ENCODE assay signal across 1 cellular context in the genomic region with DNA sequence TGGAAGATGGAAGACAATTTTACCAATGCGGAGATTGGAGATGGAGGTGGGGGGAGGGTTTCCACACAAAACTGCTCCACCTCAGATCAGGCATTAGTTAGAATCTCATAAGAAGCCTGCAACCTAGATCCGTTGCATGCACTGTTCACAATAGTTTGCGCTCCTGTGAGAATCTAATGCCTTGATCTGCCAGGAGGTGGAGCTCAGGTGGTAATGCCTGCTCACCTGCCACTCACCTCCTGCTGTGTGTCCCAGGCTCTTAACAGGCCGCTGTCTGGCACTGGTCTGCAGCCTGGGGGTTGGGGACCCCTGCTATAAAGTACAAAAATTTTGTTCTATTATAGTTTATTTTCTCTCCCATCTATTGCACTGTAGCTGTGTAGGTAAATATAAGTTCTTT.
TF ChIP-seq lines count a peak whose summit lies in the region.

No MANE protein-coding gene starts in this region.

TF ChIP-seq in GM23338, 12 proteins besides CTCF, POLR2A, EP300 and RAD21 (continued from another document):
- TF ChIP-seq, protein P1, sequence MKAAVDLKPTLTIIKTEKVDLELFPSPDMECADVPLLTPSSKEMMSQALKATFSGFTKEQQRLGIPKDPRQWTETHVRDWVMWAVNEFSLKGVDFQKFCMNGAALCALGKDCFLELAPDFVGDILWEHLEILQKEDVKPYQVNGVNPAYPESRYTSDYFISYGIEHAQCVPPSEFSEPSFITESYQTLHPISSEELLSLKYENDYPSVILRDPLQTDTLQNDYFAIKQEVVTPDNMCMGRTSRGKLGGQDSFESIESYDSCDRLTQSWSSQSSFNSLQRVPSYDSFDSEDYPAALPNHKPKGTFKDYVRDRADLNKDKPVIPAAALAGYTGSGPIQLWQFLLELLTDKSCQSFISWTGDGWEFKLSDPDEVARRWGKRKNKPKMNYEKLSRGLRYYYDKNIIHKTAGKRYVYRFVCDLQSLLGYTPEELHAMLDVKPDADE (IDR thresholded peaks at IDR 0.05), result no peak
- TF ChIP-seq POLR2AphosphoS5 (IDR thresholded peaks at IDR 0.05; ENCODE audit: low read depth) (no peak), JUNB (IDR thresholded peaks at IDR 0.05; ENCODE audit: unreplicated experiment) (no peak)
TF ChIP-seq in GM23338: peak in this region for 0.
